ENCODE assay signal across 8 cellular contexts in genomic region chr10:30730306-30730705, GRCh38.
"Had no signal": no experiment of that assay in that cellular context is flagged by ENCODE, and none has a peak within 500 bp of the region (broad histone marks: within the 10 kb centered on the region; RNA-seq: fewer than 3 reads in every experiment).

No MANE protein-coding gene starts in this region.

- DNase-seq: H9, HFFc6 had no signal

- ATAC-seq: GM23338, HCT116, HepG2 had no signal

- H3K4me3 ChIP-seq: GM23338 had no signal

- FAIRE-seq: H1, H54, HepG2 had no signal

- H2AFZ ChIP-seq: GM23338 had no signal

- H3K27ac ChIP-seq: HL-60 had no signal

- H3K4me2 ChIP-seq: GM23338 had no signal
